In the genomic region with DNA sequence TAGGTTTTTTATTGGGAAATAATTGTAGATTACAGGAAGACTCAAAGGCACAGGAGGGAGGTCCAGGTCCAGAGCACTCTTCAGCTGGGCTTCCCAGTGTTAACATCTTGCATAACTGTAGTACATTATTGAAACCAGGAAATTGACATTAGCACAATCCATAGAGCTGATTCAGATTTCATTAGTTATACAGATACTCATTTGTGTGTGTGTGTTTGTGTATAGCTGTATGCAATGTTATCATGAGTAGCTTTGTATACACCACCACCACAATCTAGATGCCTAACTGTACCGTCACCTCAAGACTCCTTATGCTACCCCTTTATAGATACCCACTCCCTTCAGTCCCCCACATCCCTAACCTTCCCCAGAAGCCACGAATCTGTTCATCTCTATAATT, we compare ENCODE assay signal across 31 cellular contexts.
"Had no signal": no experiment of that assay in that cellular context is flagged by ENCODE, and none has a peak within 500 bp of the region (broad histone marks: within the 10 kb centered on the region; RNA-seq: fewer than 3 reads in every experiment).

No MANE protein-coding gene starts in this region.

- H3K27ac ChIP-seq: brain microvascular endothelial cell, cardiac muscle cell, PC-9, RWPE1, SJCRH30 had no signal

- H3K4me3 ChIP-seq: cardiac muscle cell, PC-9, SJCRH30, SK-N-MC had no signal

- FAIRE-seq: RCC 7860 had no signal

- H3K36me3 ChIP-seq: brain microvascular endothelial cell, cardiac muscle cell, SJCRH30 had no signal

- DNase-seq: activated CD4-positive, alpha-beta T cell treated with anti-CD3 and anti-CD28 coated beads, Interleukin-2, amount 10 ng/mL, durations not matched to agents 24 days and 14 days; activated CD4-positive, alpha-beta T cell treated with anti-CD3 and anti-CD28 coated beads, Interleukin-2, amount 50 U/mL, for 4 hours; activated CD8-positive, alpha-beta T cell treated with anti-CD3 and anti-CD28 coated beads for 36 hours; activated effector memory CD4-positive, alpha-beta T cell treated with anti-CD3 and anti-CD28 coated beads, Interleukin-2, amount 50 U/mL, for 16 hours; activated naive CD4-positive, alpha-beta T cell; activated naive CD4-positive, alpha-beta T cell treated with anti-CD3 and anti-CD28 coated beads, Interleukin-2, amount 50 U/mL, for 16 hours; activated naive CD8-positive, alpha-beta T cell treated with anti-CD3 and anti-CD28 coated beads for 36 hours; activated T-cell treated with anti-CD3 and anti-CD28 coated beads, Interleukin-2, amount 50 U/mL, for 1 hour; activated T-cell treated with anti-CD3 and anti-CD28 coated beads, Interleukin-2, amount 50 U/mL, for 72 hours; amniotic stem cell; aorta; Karpas-422; NCI-H1105 treated with DMSO at 0.1 percent for 48 hours; NCI-H1436; NCI-H1694; NCI-H1930; NCI-H2081 treated with DMSO at 0.1 percent for 48 hours; NCI-H226; NCI-H446 treated with DMSO at 0.1 percent for 48 hours; NCI-H524; NK-92 treated with Interleukin-12 subunit alpha and Interleukin-12 subunit beta, amount 100 ng/mL, for 24 hours; PC-9; SJCRH30; T1000 had no signal

- H3K4me1 ChIP-seq: SJCRH30 had no signal

- H2AFZ ChIP-seq: PC-9 had no signal

- ATAC-seq: activated CD8-positive, alpha-beta T cell treated with anti-CD3 and anti-CD28 coated beads for 36 hours; activated T-cell treated with anti-CD3 and anti-CD28 coated beads, Interleukin-2, amount 50 U/mL, for 72 hours; activated T-helper 17 cell treated with anti-CD3 and anti-CD28 coated beads, Interleukin-2, amount 50 U/mL, for 72 hours; Right ventricle myocardium inferior had no signal

- H3K27me3 ChIP-seq: brain microvascular endothelial cell, cardiac muscle cell, SJCRH30 had no signal

- H3K4me2 ChIP-seq: PC-9 had no signal
